Comparison of ENCODE assay signal across 7 cellular contexts in the genomic region with DNA sequence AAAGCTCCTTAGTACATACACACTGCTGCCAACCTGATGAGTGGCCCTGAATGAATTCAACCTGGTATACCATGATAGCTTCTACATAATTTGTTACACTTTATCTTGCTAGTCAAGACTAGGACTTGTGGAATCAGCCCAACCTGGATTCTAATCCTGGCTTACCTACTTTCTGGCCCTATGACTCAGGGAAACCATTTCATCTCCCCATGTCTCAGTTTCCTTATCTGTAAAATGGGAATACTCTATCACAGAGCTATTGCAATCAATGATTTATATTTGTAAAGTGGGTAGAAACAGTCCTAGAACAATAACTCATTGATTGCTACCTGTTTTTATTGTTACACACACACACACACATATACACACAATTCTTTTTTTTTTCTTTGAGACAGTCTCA.
"Had no signal": no experiment of that assay in that cellular context is flagged by ENCODE, and none has a peak within 500 bp of the region (broad histone marks: within the 10 kb centered on the region; RNA-seq: fewer than 3 reads in every experiment).

No MANE protein-coding gene starts in this region.

- H3K9me3 ChIP-seq: HAP-1 had no signal

- H3K27ac ChIP-seq: GM23248 had no signal

- H2AFZ ChIP-seq: GM23248 had no signal

- H3K36me3 ChIP-seq: HAP-1 had no signal

- FAIRE-seq: HTR-8/SVneo had no signal

- DNase-seq: GM23248, GOT3, H7, KG1 had no signal

- H3K4me3 ChIP-seq: GM23248, HAP-1 had no signal

- H3K9ac ChIP-seq: GM23248 had no signal

- ATAC-seq: HCT116 had no signal
